ENCODE assay signal across 24 cellular contexts in the genomic region with DNA sequence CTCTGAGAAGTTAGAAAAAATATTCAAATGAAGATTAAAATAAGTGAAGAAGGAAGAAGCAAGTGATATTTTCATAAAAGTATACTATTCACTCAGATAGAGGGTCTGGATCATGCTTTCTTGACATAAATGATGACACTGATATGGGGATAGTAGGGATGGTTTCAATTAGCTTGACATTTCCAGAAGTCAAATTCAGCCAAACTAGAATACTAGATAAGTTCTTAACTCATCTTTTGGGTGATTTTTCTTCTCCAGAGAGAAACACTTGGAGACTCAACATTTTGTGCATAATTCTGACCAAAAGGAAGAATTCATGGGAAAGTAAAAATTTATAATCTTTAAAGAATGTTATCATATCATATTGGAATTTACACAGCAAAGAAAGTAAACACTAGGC.
"Had no signal": no experiment of that assay in that cellular context is flagged by ENCODE, and none has a peak within 500 bp of the region (broad histone marks: within the 10 kb centered on the region; RNA-seq: fewer than 3 reads in every experiment).

No MANE protein-coding gene starts in this region.

- H3K4me1 ChIP-seq: esophagus muscularis mucosa, foreskin keratinocyte, psoas muscle, spleen, tibial artery, upper lobe of left lung, uterus had no signal

- H3K36me3 ChIP-seq: esophagus muscularis mucosa, neutrophil, spleen, tibial artery, upper lobe of left lung, uterus had no signal

- H3K27me3 Mint-ChIP-seq: dendritic cell treated with granulocyte-macrophage colony-stimulating factor and Interleukin-4, amounts not matched to agents 40 ng/mL and 50 ng/mL, for 4 days; effector memory CD8-positive, alpha-beta T cell; naive thymus-derived CD8-positive, alpha-beta T cell; stimulated activated memory B cell treated with anti-CD40 and anti-IgM and Interleukin-4, amounts not matched to agents 10 μg/mL and 1 μg/mL and 100 μg/mL, for 72 hours; stimulated activated naive CD8-positive, alpha-beta T cell treated with anti-CD3 and anti-CD28 coated beads, Interleukin-15, Interleukin-2, amounts not matched to agents 100 ng/mL and 50 ng/mL, for 24 hours had no signal

- H3K4me1 Mint-ChIP-seq: stimulated activated memory B cell treated with anti-CD40 and anti-IgM and Interleukin-4, amounts not matched to agents 10 μg/mL and 1 μg/mL and 100 μg/mL, for 72 hours had no signal

- H3K9me3 ChIP-seq: esophagus muscularis mucosa, neutrophil, psoas muscle, spleen, tibial artery, upper lobe of left lung, uterus had no signal

- DNase-seq: effector memory CD8-positive, alpha-beta T cell; foreskin keratinocyte; head of caudate nucleus; hippocampal formation; islet precursor cell; mammary epithelial cell; naive thymus-derived CD8-positive, alpha-beta T cell; psoas muscle; retina; spleen; stimulated activated CD4-positive, alpha-beta T cell treated with anti-CD3 and anti-CD28 coated beads, Interleukin-15, amount 100 ng/mL, for 24 hours; stimulated activated CD4-positive, alpha-beta T cell treated with anti-CD3 and anti-CD28 coated beads, Interleukin-1b, Interleukin-23, amount 100 ng/mL, for 48 hours; stimulated activated CD4-positive, alpha-beta T cell treated with anti-CD3 and anti-CD28 coated beads, Interleukin-4, amount 100 ng/mL, for 24 hours; tibial artery; upper lobe of left lung; uterus had no signal

- H3K27me3 ChIP-seq: esophagus muscularis mucosa, foreskin keratinocyte, neutrophil, spleen, tibial artery, upper lobe of left lung, uterus had no signal

- H3K4me3 Mint-ChIP-seq: dendritic cell treated with granulocyte-macrophage colony-stimulating factor and Interleukin-4, amounts not matched to agents 40 ng/mL and 50 ng/mL, for 4 days; effector memory CD8-positive, alpha-beta T cell; naive thymus-derived CD8-positive, alpha-beta T cell; stimulated activated memory B cell treated with anti-CD40 and anti-IgM and Interleukin-4, amounts not matched to agents 10 μg/mL and 1 μg/mL and 100 μg/mL, for 72 hours; stimulated activated naive CD8-positive, alpha-beta T cell treated with anti-CD3 and anti-CD28 coated beads, Interleukin-15, Interleukin-2, amounts not matched to agents 100 ng/mL and 50 ng/mL, for 24 hours had no signal

- H3K4me3 ChIP-seq: esophagus muscularis mucosa, psoas muscle, spleen, tibial artery, upper lobe of left lung, uterus had no signal

- ATAC-seq: effector memory CD8-positive, alpha-beta T cell; foreskin keratinocyte; left lobe of liver; naive thymus-derived CD8-positive, alpha-beta T cell; psoas muscle; sciatic nerve; stimulated activated memory B cell treated with anti-CD40 and anti-IgM and Interleukin-4, amounts not matched to agents 10 μg/mL and 1 μg/mL and 100 μg/mL, for 72 hours had no signal

- H3K27ac ChIP-seq: epithelial cell of prostate, esophagus muscularis mucosa, foreskin keratinocyte, neutrophil, psoas muscle, spleen, tibial artery, upper lobe of left lung, uterus had no signal

- H3K27ac Mint-ChIP-seq: dendritic cell treated with granulocyte-macrophage colony-stimulating factor and Interleukin-4, amounts not matched to agents 40 ng/mL and 50 ng/mL, for 4 days; effector memory CD8-positive, alpha-beta T cell; naive thymus-derived CD8-positive, alpha-beta T cell; stimulated activated memory B cell treated with anti-CD40 and anti-IgM and Interleukin-4, amounts not matched to agents 10 μg/mL and 1 μg/mL and 100 μg/mL, for 72 hours; stimulated activated naive CD8-positive, alpha-beta T cell treated with anti-CD3 and anti-CD28 coated beads, Interleukin-15, Interleukin-2, amounts not matched to agents 100 ng/mL and 50 ng/mL, for 24 hours had no signal

- H3K9me3 Mint-ChIP-seq: dendritic cell treated with granulocyte-macrophage colony-stimulating factor and Interleukin-4, amounts not matched to agents 40 ng/mL and 50 ng/mL, for 4 days; effector memory CD8-positive, alpha-beta T cell; stimulated activated memory B cell treated with anti-CD40 and anti-IgM and Interleukin-4, amounts not matched to agents 10 μg/mL and 1 μg/mL and 100 μg/mL, for 72 hours had no signal
